In genomic region chr17:36498155-36498554, GRCh38 we compare ENCODE assay signal across 15 cellular contexts. TPM values are rescaled to one million over a fixed set of nuclear protein-coding genes. Genes with fewer than 3 reads are reported as not detected.
DNase-seq lines count a peak whose midpoint lies in the region; ATAC-seq and TF ChIP-seq lines count a peak whose summit lies in the region.
"Had no signal": no experiment of that assay in that cellular context is flagged by ENCODE, and none has a peak within 500 bp of the region (broad histone marks: within the 10 kb centered on the region; RNA-seq: fewer than 3 reads in every experiment).

No MANE protein-coding gene starts in this region.

- H3K27me3 Mint-ChIP-seq in glutamatergic neuron (ENCODE audit: unreplicated experiment), result no peaks in the 10 kb centered on the region

- H3K4me1 Mint-ChIP-seq in glutamatergic neuron (ENCODE audit: low read depth, unreplicated experiment), result peaks cover 26% of the 10 kb centered on the region

- DNase-seq in activated effector memory CD4-positive, alpha-beta T cell treated with anti-CD3 and anti-CD28 coated beads, Interleukin-2, amount 50 U/mL, for 16 hours, result peak; percentile 46
- no peak for DNase-seq in activated effector memory CD4-positive, alpha-beta T cell treated with Interleukin-2 at 50 U/mL for 16 hours
- DNase-seq in RWPE1 (ENCODE audit: low spot score), result no peak
- DNase-seq in glutamatergic neuron, result peak; percentile 50
- no peak for DNase-seq in sciatic nerve (ENCODE audit: low spot score)
- no peak for DNase-seq in ureter (ENCODE audit: low spot score)
- DNase-seq: HFFc6, KG1, NCI-H1048, NCI-H146, NCI-H345, NCI-H526 treated with DMSO at 0.1 percent for 48 hours had no signal

- H3K4me3 Mint-ChIP-seq in glutamatergic neuron (ENCODE audit: unreplicated experiment), result peak overlapping the region; percentile 46
- H3K4me3 Mint-ChIP-seq: HFFc6 had no signal

- POLR2A ChIA-PET in RWPE1 (lab: Yijun Ruan, JAX; ENCODE audit: low non-redundant PET), result no interaction called here

- ATAC-seq in sciatic nerve (peak; percentile 9), GM19463 (IDR thresholded peaks at IDR 0.05; ENCODE audit: unreplicated experiment) (no peak), GM21447 (IDR thresholded peaks at IDR 0.05; ENCODE audit: unreplicated experiment) (no peak)
- ATAC-seq: A549 had no signal

- H3K36me3 Mint-ChIP-seq in glutamatergic neuron (ENCODE audit: unreplicated experiment), result peaks cover 11% of the 10 kb centered on the region

- CTCF ChIA-PET in RWPE1 (lab: Yijun Ruan, JAX), result no interaction called here

- peaks cover 5% of the 10 kb centered on the region for H3K9me3 Mint-ChIP-seq in glutamatergic neuron (ENCODE audit: unreplicated experiment)
- H3K9me3 Mint-ChIP-seq: HFFc6 had no signal

- peak overlapping the region; percentile 40 for H3K27ac ChIP-seq in RWPE1
- H3K27ac ChIP-seq: A549 had no signal

- no peak for TF ChIP-seq CTCF in RWPE1 (conservative IDR thresholded peaks at IDR 0.05; ENCODE audit: low read depth)
- no peak for TF ChIP-seq CTCF in glutamatergic neuron (IDR thresholded peaks at IDR 0.05; ENCODE audit: partially characterized antibody, unreplicated experiment)

- peak overlapping the region; percentile 43 for H3K27ac Mint-ChIP-seq in glutamatergic neuron (ENCODE audit: unreplicated experiment)
- H3K27ac Mint-ChIP-seq: HFFc6 had no signal

- intact Hi-C loops in sciatic nerve (cut with DNase I), result no loop called here

RNA-seq across cellular contexts. Expression of gene ZNHIT3, which starts 11.7 kb away (rescaled TPM):
- 101 TPM for total RNA-seq in glutamatergic neuron (ENCODE audit: unreplicated experiment)
- total RNA-seq in sciatic nerve, result 28.6 TPM
- 28.7 TPM for total RNA-seq in ureter

RNA-seq across cellular contexts. Expression of gene MYO19, which starts 36.5 kb away (rescaled TPM):
- total RNA-seq in glutamatergic neuron (ENCODE audit: unreplicated experiment) (88.4 TPM), sciatic nerve (46.5 TPM), ureter (93.7 TPM)

RNA-seq across cellular contexts. Expression of gene PIGW, which starts 36.6 kb away (rescaled TPM):
- total RNA-seq in glutamatergic neuron (ENCODE audit: unreplicated experiment) (10.6 TPM), sciatic nerve (3.2 TPM), ureter (17.2 TPM)

RNA-seq across cellular contexts. Expression of gene GGNBP2, which starts 46.6 kb away (rescaled TPM):
- total RNA-seq in glutamatergic neuron (ENCODE audit: unreplicated experiment) (105 TPM), sciatic nerve (88.8 TPM), ureter (109 TPM)

Comparison
In these comparisons a context has a peak if more than half of its experiments do, and no peak if none do; other contexts are left out.
1. DNase-seq: peak in activated effector memory CD4-positive, alpha-beta T cell treated with anti-CD3 and anti-CD28 coated beads, Interleukin-2, amount 50 U/mL, for 16 hours (single experiment) and glutamatergic neuron (single experiment); none in activated effector memory CD4-positive, alpha-beta T cell treated with Interleukin-2 at 50 U/mL for 16 hours (single experiment), RWPE1 (single experiment), sciatic nerve (single experiment) and ureter (single experiment).